ENCODE assay signal across 15 cellular contexts in the genomic region with DNA sequence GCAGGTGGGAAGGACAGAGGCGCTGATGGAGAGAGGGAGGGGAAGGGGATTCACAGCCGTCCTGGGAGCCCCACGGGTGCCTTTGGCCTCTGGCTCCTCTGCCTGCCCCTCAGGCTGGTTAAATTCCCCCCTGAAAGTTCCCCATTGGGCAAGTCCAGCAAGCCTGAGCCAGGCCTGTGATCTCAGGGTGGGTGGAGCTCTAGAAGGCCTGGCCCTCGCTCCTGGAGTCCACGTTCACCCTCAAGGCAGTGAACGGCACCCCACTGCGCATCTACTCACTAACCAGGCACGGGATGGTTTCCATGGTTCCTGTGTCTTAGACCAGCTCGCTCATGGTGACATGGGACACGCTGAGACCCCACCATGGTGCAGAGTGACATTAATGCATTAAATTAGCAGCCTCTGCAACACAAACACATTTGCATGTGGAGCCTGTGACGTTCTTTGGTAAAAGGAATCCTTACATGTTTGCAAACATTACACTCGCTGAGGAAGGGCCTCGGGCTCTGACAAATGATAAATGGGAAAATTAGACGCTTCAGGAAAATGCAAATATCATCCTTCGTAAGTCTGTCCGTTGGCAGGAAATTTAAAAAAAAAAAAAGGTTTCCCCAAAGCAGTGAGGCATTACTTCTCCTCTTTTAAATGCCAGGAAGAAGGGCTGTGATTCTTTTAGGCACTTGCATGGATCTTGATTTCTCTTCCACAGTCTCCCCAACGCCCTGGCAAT.
DNase-seq lines count a peak whose midpoint lies in the region; ATAC-seq and TF ChIP-seq lines count a peak whose summit lies in the region.
"Had no signal": no experiment of that assay in that cellular context is flagged by ENCODE, and none has a peak within 500 bp of the region (broad histone marks: within the 10 kb centered on the region; RNA-seq: fewer than 3 reads in every experiment).

No MANE protein-coding gene starts in this region.

- H3K27me3 ChIP-seq in H7 (ENCODE audit: control insufficient read depth, insufficient read depth, low read length): no peaks in the 10 kb centered on the region
- H3K27me3 ChIP-seq in mesenchymal stem cell (ENCODE audit: control insufficient read depth in 1 of 2, insufficient read depth in 1 of 2, low read length in 2 of 2): peaks cover 6 to 67% of the 10 kb centered on the region in 2 experiments
- peaks cover 0 to 31% (median 0%) of the 10 kb centered on the region in 7 donors for H3K27me3 ChIP-seq in spleen (replicated peaks in 1 of 7)

- no peak overlapping the region for H2BK15ac ChIP-seq in mesenchymal stem cell (ENCODE audit: low read depth, poor library complexity, severe bottlenecking)

- H4K91ac ChIP-seq in mesenchymal stem cell (ENCODE audit: low read length): no peak overlapping the region

- POLR2A ChIA-PET in RWPE1 (lab: Yijun Ruan, JAX; ENCODE audit: low non-redundant PET): no interaction called here

- no peak overlapping the region for H4K8ac ChIP-seq in mesenchymal stem cell (ENCODE audit: low read length)

- H3K36me3 ChIP-seq in H7 (replicated peaks; ENCODE audit: control insufficient read depth, insufficient read depth, low read length) (no peaks in the 10 kb centered on the region), mesenchymal stem cell (ENCODE audit: control insufficient read depth in 1 of 2, insufficient read depth in 2 of 2, low read depth in 1 of 2, low read length in 2 of 2) (no peaks in the 10 kb centered on the region), spleen (no peaks in the 10 kb centered on the region)
- H3K36me3 ChIP-seq: heart left ventricle had no signal

- ATAC-seq in GM21515 (IDR thresholded peaks at IDR 0.05; ENCODE audit: unreplicated experiment): no peak
- no peak for ATAC-seq in stimulated activated naive CD8-positive, alpha-beta T cell treated with anti-CD3 and anti-CD28 coated beads, Interleukin-15, Interleukin-2, amounts not matched to agents 100 U/mL and 50 U/mL, for 24 hours
- ATAC-seq: activated CD8-positive, alpha-beta memory T cell treated with anti-CD3 and anti-CD28 coated beads, Interleukin-2, amount 10 ng/mL, durations not matched to agents 7 days and 5 days; T-helper 17 cell had no signal

- H2AFZ ChIP-seq in mesenchymal stem cell (ENCODE audit: low read depth, low read length): no peak overlapping the region

- H3K27ac ChIP-seq in RWPE1: peak overlapping the region; percentile 73
- H3K27ac ChIP-seq in mesenchymal stem cell (ENCODE audit: low read length, poor library complexity, severe bottlenecking): no peak overlapping the region
- no peak overlapping the region for H3K27ac ChIP-seq in spleen

- peak overlapping the region; percentile 76 for H2AK5ac ChIP-seq in mesenchymal stem cell (ENCODE audit: low read length, severe bottlenecking)

- no peaks in the 10 kb centered on the region for H3K9me3 ChIP-seq in mesenchymal stem cell (ENCODE audit: control insufficient read depth, low read length)
- H3K9me3 ChIP-seq in spleen: no peaks in the 10 kb centered on the region
- H3K9me3 ChIP-seq: heart left ventricle had no signal

- TF ChIP-seq CTCF in RWPE1 (conservative IDR thresholded peaks at IDR 0.05; ENCODE audit: low read depth) (no peak), spleen (IDR thresholded peaks at IDR 0.05 in 8 of 11, conservative IDR thresholded peaks at IDR 0.05 in 3 of 11) (no peak)

- H3K9ac ChIP-seq in mesenchymal stem cell (ENCODE audit: low read length): no peak overlapping the region

- no peaks in the 10 kb centered on the region for H3K79me1 ChIP-seq in mesenchymal stem cell (replicated peaks; ENCODE audit: low read length, poor library complexity, severe bottlenecking)

- H3K4ac ChIP-seq in mesenchymal stem cell (ENCODE audit: low read depth in 1 of 2, low read length in 2 of 2): no peak overlapping the region

- H3K4me1 ChIP-seq in mesenchymal stem cell (ENCODE audit: control insufficient read depth, insufficient read depth, low read depth, low read length): peaks cover 21% of the 10 kb centered on the region
- H3K4me1 ChIP-seq in spleen: peaks cover 0 to 16% (median 10%) of the 10 kb centered on the region in 6 donors

- H2BK5ac ChIP-seq in mesenchymal stem cell (ENCODE audit: low read depth, low read length, poor library complexity, severe bottlenecking): no peak overlapping the region

- no peak overlapping the region for H3K14ac ChIP-seq in mesenchymal stem cell (ENCODE audit: low read length in 2 of 2)

- H3K4me3 ChIP-seq in H7 (ENCODE audit: insufficient read depth, low read depth, low read length) (no peak overlapping the region), mesenchymal stem cell (ENCODE audit: insufficient read depth in 1 of 2, low read depth in 1 of 2, low read length in 2 of 2) (no peak overlapping the region), spleen (no peak overlapping the region)
- H3K4me3 ChIP-seq: heart left ventricle had no signal

- no peak overlapping the region for H3K18ac ChIP-seq in mesenchymal stem cell (ENCODE audit: low read depth in 1 of 2, low read length in 2 of 2)

- no peak overlapping the region for H3K4me2 ChIP-seq in mesenchymal stem cell (ENCODE audit: low read length, poor library complexity, severe bottlenecking)

- no peak overlapping the region for H2BK120ac ChIP-seq in mesenchymal stem cell (ENCODE audit: low read depth, low read length)

- intact Hi-C loops in spleen (cut with DNase I; ENCODE audit: low total_unique reads): no loop called here

- DNase-seq in H7 (peak; percentile 52), RWPE1 (ENCODE audit: low spot score) (no peak), mesenchymal stem cell (no peak), spleen (peak; percentile 55), NCI-H2029 (lab: John Stamatoyannopoulos, UW) (no peak)
- no peak for DNase-seq in stimulated activated naive CD8-positive, alpha-beta T cell treated with anti-CD3 and anti-CD28 coated beads, Interleukin-15, Interleukin-2, amounts not matched to agents 100 U/mL and 50 U/mL, for 24 hours
- DNase-seq: activated CD4-positive, alpha-beta T cell treated with anti-CD3 and anti-CD28 coated beads, Interleukin-2, amount 10 ng/mL, durations not matched to agents 7 days and 5 days; activated CD8-positive, alpha-beta memory T cell treated with anti-CD3 and anti-CD28 coated beads, Interleukin-2, amount 10 ng/mL, durations not matched to agents 7 days and 5 days; CD4-positive, CD25-positive, alpha-beta regulatory T cell; Kasumi-1; NCI-H187; stimulated activated CD4-positive, alpha-beta T cell treated with anti-CD3 and anti-CD28 coated beads, Interleukin-12 subunit alpha, Interleukin-12 subunit beta, amount 100 ng/mL, for 4 hours; T-helper 17 cell had no signal

- WGBS in mesenchymal stem cell: 72% methylated on average over 17 of the region's 17 CpGs
- 60 to 79% (median 71%) methylated on average over 14 to 17 of the region's 17 CpGs for WGBS in spleen, 5 donors

- no peak overlapping the region for H2BK12ac ChIP-seq in mesenchymal stem cell (ENCODE audit: low read length in 2 of 2)

- H3K23ac ChIP-seq in mesenchymal stem cell (ENCODE audit: low read length in 2 of 2): no peak overlapping the region

- TF ChIP-seq POLR2A in spleen (IDR thresholded peaks at IDR 0.05): no peak

- CTCF ChIA-PET in RWPE1 (lab: Yijun Ruan, JAX): interaction anchor here (0.6 to 1.2 kb wide), 3 partner anchors 9 to 96 kb away, joined by 3 to 4 read pairs (median 3); no protein-coding TSS in a partner anchor

Comparison
In these comparisons a context has a peak if more than half of its experiments do, and no peak if none do; other contexts are left out.
1. DNase-seq: peak in H7 (single experiment) and spleen (single experiment); none in RWPE1 (single experiment), mesenchymal stem cell (single experiment), NCI-H2029 (single experiment) and stimulated activated naive CD8-positive, alpha-beta T cell treated with anti-CD3 and anti-CD28 coated beads, Interleukin-15, Interleukin-2, amounts not matched to agents 100 U/mL and 50 U/mL, for 24 hours (single experiment).